12 cellular contexts compared by ENCODE assay signal in genomic region chr14:21072781-21073339, GRCh38. TPM values are rescaled to one million over a fixed set of nuclear protein-coding genes. Genes with fewer than 3 reads are reported as not detected.
A peak's percentile ranks its signal among the peaks of the same experiment; 100 is the strongest.
DNase-seq lines count a peak whose midpoint lies in the region; TF ChIP-seq lines count a peak whose summit lies in the region.
"Had no signal": no experiment of that assay in that cellular context is flagged by ENCODE, and none has a peak within 500 bp of the region (broad histone marks: within the 10 kb centered on the region; RNA-seq: fewer than 3 reads in every experiment).

No MANE protein-coding gene starts in this region.

- peaks cover 27% of the 10 kb centered on the region for H3K79me2 ChIP-seq in hepatocyte

- no peak for TF ChIP-seq EP300 in sigmoid colon (IDR thresholded peaks at IDR 0.05)

- no peaks in the 10 kb centered on the region for H3K27me3 ChIP-seq in Peyer's patch
- no peaks in the 10 kb centered on the region for H3K27me3 ChIP-seq in hepatocyte
- no peaks in the 10 kb centered on the region for H3K27me3 ChIP-seq in sigmoid colon

- intact Hi-C loops in sigmoid colon (cut with DNase I): no loop called here

- no peak overlapping the region for H2AFZ ChIP-seq in hepatocyte

- peaks cover 5% of the 10 kb centered on the region for H4K20me1 ChIP-seq in hepatocyte (ENCODE audit: insufficient read depth, poor library complexity, severe bottlenecking)

- TF ChIP-seq CTCF in Peyer's patch (IDR thresholded peaks at IDR 0.05) (no peak), hepatocyte (IDR thresholded peaks at IDR 0.05; ENCODE audit: poor library complexity) (no peak), sigmoid colon (IDR thresholded peaks at IDR 0.05) (no peak), RWPE1 (conservative IDR thresholded peaks at IDR 0.05; ENCODE audit: low read depth) (no peak)

- DNase-seq in COLO668 (lab: John Stamatoyannopoulos, UW; ENCODE audit: unreplicated experiment) (peak; percentile 37), Peyer's patch (peak in 2 of 3 donors; percentile 62 to 72), hepatocyte (ENCODE audit: low spot score) (no peak), sigmoid colon (no peak), pons (ENCODE audit: low spot score) (no peak), glomerular visceral epithelial cell (ENCODE audit: extremely low spot score) (no peak), RWPE1 (ENCODE audit: low spot score) (no peak)
- DNase-seq in stimulated activated CD4-positive, alpha-beta T cell treated with anti-CD3 and anti-CD28 coated beads, Interleukin-12 subunit alpha, Interleukin-12 subunit beta, amount 100 ng/mL, for 4 hours: no peak
- DNase-seq: activated effector memory CD4-positive, alpha-beta T cell treated with anti-CD3 and anti-CD28 coated beads, Interleukin-2, amount 50 U/mL, for 16 hours; Calu3; NCI-H187 had no signal

- H3K4me1 ChIP-seq in Peyer's patch: peaks cover 0 to 36% (median 26%) of the 10 kb centered on the region in 4 donors
- H3K4me1 ChIP-seq in hepatocyte (ENCODE audit: insufficient read depth): peaks cover 16% of the 10 kb centered on the region
- H3K4me1 ChIP-seq in sigmoid colon: peaks cover 0 to 39% (median 36%) of the 10 kb centered on the region in 4 donors

- H3K27ac ChIP-seq in Peyer's patch: peak overlapping the region in 2 of 4 donors; percentile 87 to 90
- H3K27ac ChIP-seq in hepatocyte: peak overlapping the region; percentile 96
- H3K27ac ChIP-seq in sigmoid colon: peak overlapping the region; percentile 87 to 93 (median 88)
- H3K27ac ChIP-seq in RWPE1: no peak overlapping the region

- H3K9me3 ChIP-seq in Peyer's patch: no peaks in the 10 kb centered on the region
- no peaks in the 10 kb centered on the region for H3K9me3 ChIP-seq in hepatocyte (ENCODE audit: low read depth)
- H3K9me3 ChIP-seq in sigmoid colon: no peaks in the 10 kb centered on the region

- TF ChIP-seq POLR2A in Peyer's patch (IDR thresholded peaks at IDR 0.05) (no peak), sigmoid colon (IDR thresholded peaks at IDR 0.05) (no peak)

- CTCF ChIA-PET in RWPE1 (lab: Yijun Ruan, JAX): interaction anchor here (0.6 to 3.0 kb wide), 4 partner anchors 20 to 102 kb away, joined by 3 to 21 read pairs (median 4); no protein-coding TSS in a partner anchor

- H3K4me3 ChIP-seq in Peyer's patch: no peak overlapping the region
- no peak overlapping the region for H3K4me3 ChIP-seq in hepatocyte
- no peak overlapping the region for H3K4me3 ChIP-seq in sigmoid colon

- H3K9me2 ChIP-seq in hepatocyte (replicated peaks; ENCODE audit: insufficient read depth): no peaks in the 10 kb centered on the region

- H3K4me2 ChIP-seq in hepatocyte: peak overlapping the region; percentile 92

- H3K36me3 ChIP-seq in Peyer's patch (peaks cover 0 to 26% (median 0%) of the 10 kb centered on the region in 3 donors), hepatocyte (replicated peaks; ENCODE audit: insufficient read depth, low read depth) (no peaks in the 10 kb centered on the region), sigmoid colon (peaks cover 0 to 40% (median 23%) of the 10 kb centered on the region in 4 donors)

- 96% methylated on average over 9 of the region's 9 CpGs for WGBS in hepatocyte (ENCODE audit: low lambda C conversion rate, missing lambda C conversion rate)
- 41 to 70% methylated on average over 9 of the region's 9 CpGs for WGBS in sigmoid colon, 2 donors

- POLR2A ChIA-PET in RWPE1 (lab: Yijun Ruan, JAX; ENCODE audit: low non-redundant PET): no interaction called here

RNA-seq across cellular contexts. Expression of gene ARHGEF40, which starts 2.8 kb away (rescaled TPM):
- total RNA-seq in Peyer's patch: 10 to 100 TPM; 19.8 to 57.8 (median 34.6) TPM
- total RNA-seq in hepatocyte: 36.0 and 53.7 TPM in 2 replicates
- 36.7 and 38.1 TPM in 2 replicates for polyA plus RNA-seq in hepatocyte
- total RNA-seq in sigmoid colon: 10 to 100 TPM; 15.0 to 48.5 (median 17.4) TPM
- 10 to 100 TPM; 12.5 to 26.5 (median 18.0) TPM for polyA plus RNA-seq in sigmoid colon

RNA-seq across cellular contexts. Expression of gene RNASE8, which starts 15.2 kb away (rescaled TPM):
- total RNA-seq in Peyer's patch (not detected), hepatocyte (not detected in 2 replicates), sigmoid colon (not detected)
- polyA plus RNA-seq in hepatocyte (not detected in 2 replicates), sigmoid colon (not detected)
- total RNA-seq: Calu3, posterior vena cava had no signal

RNA-seq across cellular contexts. Expression of gene ZNF219, which starts 25.6 kb away (rescaled TPM):
- 10 to 100 TPM; 41.3 to 68.8 (median 63.2) TPM for total RNA-seq in Peyer's patch
- 29.5 and 52.8 TPM in 2 replicates for total RNA-seq in hepatocyte
- 24.4 and 25.1 TPM in 2 replicates for polyA plus RNA-seq in hepatocyte
- 10 to 100 TPM; 38.2 to 89.7 (median 65.0) TPM for total RNA-seq in sigmoid colon
- 10 to 100 TPM; 27.6 to 52.9 (median 29.4) TPM for polyA plus RNA-seq in sigmoid colon

RNA-seq across cellular contexts. Expression of gene TMEM253, which starts 28.0 kb away (rescaled TPM):
- total RNA-seq in Peyer's patch (100 to 1,000 TPM in 3 of 4 donors, 1 to 10 TPM in 1; 9.1 to 140 (median 124) TPM), hepatocyte (1.9 and 4.9 TPM in 2 replicates), sigmoid colon (1 to 10 TPM in 1 of 4 donors, not detected in 3; 1.1 TPM)
- polyA plus RNA-seq in hepatocyte (5.4 and 7.8 TPM in 2 replicates), sigmoid colon (10 to 100 TPM; 14.1 to 28.4 (median 14.4) TPM)
- total RNA-seq: posterior vena cava had no signal

RNA-seq across cellular contexts. Expression of gene RNASE7, which starts 30.7 kb away (rescaled TPM):
- total RNA-seq in Peyer's patch (not detected), hepatocyte (not detected in 2 replicates), sigmoid colon (not detected)
- polyA plus RNA-seq in hepatocyte (not detected in 2 replicates), sigmoid colon (under 1 TPM in 1 of 3 donors, not detected in 2; 0.10 TPM)
- total RNA-seq: Calu3, posterior vena cava had no signal

Comparison
In these comparisons a context has a peak if more than half of its experiments do, and no peak if none do; other contexts are left out.
1. DNase-seq: peak in COLO668 (single experiment) and Peyer's patch (2 of 3); none in hepatocyte (single experiment), sigmoid colon (single experiment), stimulated activated CD4-positive, alpha-beta T cell treated with anti-CD3 and anti-CD28 coated beads, Interleukin-12 subunit alpha, Interleukin-12 subunit beta, amount 100 ng/mL, for 4 hours (single experiment), pons (single experiment), glomerular visceral epithelial cell (single experiment) and RWPE1 (single experiment).